In the genomic region with DNA sequence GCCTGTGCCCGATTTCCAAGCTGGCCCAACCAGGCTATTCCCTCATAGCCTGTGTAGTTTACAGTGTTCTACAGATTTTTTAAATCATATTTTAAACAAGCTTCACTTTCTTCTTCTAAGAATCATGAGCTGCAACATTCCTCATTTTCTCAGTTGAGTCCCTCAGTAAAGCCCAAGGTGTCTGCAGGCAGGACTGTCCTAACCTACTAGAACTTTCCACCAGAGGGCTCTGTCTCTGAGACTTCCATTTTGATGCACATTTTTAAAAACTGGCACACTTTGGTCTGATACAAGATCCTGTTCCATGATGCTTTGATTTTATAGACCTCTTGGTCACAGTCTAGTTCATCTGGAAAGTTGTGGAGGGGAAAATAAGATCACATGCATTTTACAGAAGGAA, we compare ENCODE assay signal across 8 cellular contexts. TPM values are rescaled to one million over a fixed set of nuclear protein-coding genes. Genes with fewer than 3 reads are reported as not detected.
DNase-seq lines count a peak whose midpoint lies in the region; ATAC-seq and TF ChIP-seq lines count a peak whose summit lies in the region.

No MANE protein-coding gene starts in this region.

- H3K36me3 ChIP-seq in colonic mucosa (no peaks in the 10 kb centered on the region), MG63 (no peaks in the 10 kb centered on the region)

- H3K27me3 ChIP-seq in colonic mucosa (no peaks in the 10 kb centered on the region), MG63 (no peaks in the 10 kb centered on the region)

- peak; percentile 42 for ATAC-seq in activated CD8-positive, alpha-beta memory T cell treated with anti-CD3 and anti-CD28 coated beads, Interleukin-2, amount 10 ng/mL, durations not matched to agents 7 days and 5 days
- no peak for ATAC-seq in GM21825 (IDR thresholded peaks at IDR 0.05; ENCODE audit: unreplicated experiment)
- ATAC-seq in HG03354 (IDR thresholded peaks at IDR 0.05; ENCODE audit: poor library complexity, severe bottlenecking, unreplicated experiment) = no peak

- no peak overlapping the region for H3K9ac ChIP-seq in colonic mucosa (ENCODE audit: low read depth in 2 of 2, low read length in 2 of 2)

- no peaks in the 10 kb centered on the region for H3K4me1 ChIP-seq in colonic mucosa

- TF ChIP-seq CTCF in colonic mucosa (IDR thresholded peaks at IDR 0.05) = peak; percentile 24
- peak; percentile 49 for TF ChIP-seq CTCF in retinal pigment epithelial cell (conservative IDR thresholded peaks at IDR 0.05; ENCODE audit: low read depth, low read length)

- H3K36me3 Mint-ChIP-seq in activated CD8-positive, alpha-beta memory T cell treated with anti-CD3 and anti-CD28 coated beads, Interleukin-2, amount 10 ng/mL, durations not matched to agents 7 days and 5 days = peaks cover 27% of the 10 kb centered on the region

- H3K9me3 ChIP-seq in colonic mucosa = no peaks in the 10 kb centered on the region
- no peaks in the 10 kb centered on the region for H3K9me3 ChIP-seq in MG63

- no peak overlapping the region for H3K4me3 Mint-ChIP-seq in activated CD8-positive, alpha-beta memory T cell treated with anti-CD3 and anti-CD28 coated beads, Interleukin-2, amount 10 ng/mL, durations not matched to agents 7 days and 5 days

- H3K9me3 Mint-ChIP-seq in activated CD8-positive, alpha-beta memory T cell treated with anti-CD3 and anti-CD28 coated beads, Interleukin-2, amount 10 ng/mL, durations not matched to agents 7 days and 5 days (ENCODE audit: low read depth) = no peaks in the 10 kb centered on the region

- CTCF ChIA-PET in activated CD8-positive, alpha-beta memory T cell treated with anti-CD3 and anti-CD28 coated beads, Interleukin-2, amount 10 ng/mL, durations not matched to agents 7 days and 5 days (lab: Charles Lee) = interaction anchor here (0.7 to 24.3 kb wide), 20 partner anchors 10 to 167 kb away, joined by 3 to 337 read pairs (median 4); a partner anchor contains a TSS

- no peak for DNase-seq in activated CD8-positive, alpha-beta memory T cell treated with anti-CD3 and anti-CD28 coated beads, Interleukin-2, amount 10 ng/mL, durations not matched to agents 7 days and 5 days
- DNase-seq in activated CD8-positive, alpha-beta memory T cell treated with anti-CD3 and anti-CD28 coated beads, Interleukin-2, amount 50 U/mL, for 48 hours = no peak
- DNase-seq in NCI-H526 treated with DMSO at 0.1 percent for 48 hours (lab: John Stamatoyannopoulos, UW) = peak; percentile 23
- DNase-seq in colonic mucosa = no peak
- no peak for DNase-seq in retinal pigment epithelial cell (ENCODE audit: low read depth)
- DNase-seq in MG63 = no peak

- no peak overlapping the region for H3K27ac ChIP-seq in colonic mucosa

- peak overlapping the region; percentile 62 for H3K27ac Mint-ChIP-seq in activated CD8-positive, alpha-beta memory T cell treated with anti-CD3 and anti-CD28 coated beads, Interleukin-2, amount 10 ng/mL, durations not matched to agents 7 days and 5 days

- intact Hi-C loops in colonic mucosa (cut with DNase I) = loop anchor here (10.0 kb wide), 1 partner anchor 60 kb away; no protein-coding TSS in a partner anchor

- H3K4me1 Mint-ChIP-seq in activated CD8-positive, alpha-beta memory T cell treated with anti-CD3 and anti-CD28 coated beads, Interleukin-2, amount 10 ng/mL, durations not matched to agents 7 days and 5 days = peaks cover 38% of the 10 kb centered on the region

- H3K27me3 Mint-ChIP-seq in activated CD8-positive, alpha-beta memory T cell treated with anti-CD3 and anti-CD28 coated beads, Interleukin-2, amount 10 ng/mL, durations not matched to agents 7 days and 5 days = no peaks in the 10 kb centered on the region

- H3K4me3 ChIP-seq in colonic mucosa (no peak overlapping the region), retinal pigment epithelial cell (ENCODE audit: low read length) (no peak overlapping the region), MG63 (no peak overlapping the region)

RNA-seq across cellular contexts. Expression of a gene that starts 21.6 kb away (rescaled TPM):
- total RNA-seq in activated CD8-positive, alpha-beta memory T cell treated with anti-CD3 and anti-CD28 coated beads, Interleukin-2, amount 10 ng/mL, durations not matched to agents 7 days and 5 days = 10 to 100 TPM; 28.8 to 31.0 TPM
- total RNA-seq in colonic mucosa = 1 to 10 TPM; 1.1 to 1.4 TPM
- total RNA-seq in MG63 (2014; rRNA removed; shearing (Covaris generic); ENCODE audit: low replicate concordance) = not detected in 2 replicates

RNA-seq across cellular contexts. Expression of a gene that starts 34.6 kb away (rescaled TPM):
- total RNA-seq in activated CD8-positive, alpha-beta memory T cell treated with anti-CD3 and anti-CD28 coated beads, Interleukin-2, amount 10 ng/mL, durations not matched to agents 7 days and 5 days = 10 to 100 TPM; 29.9 to 34.6 TPM
- 1 to 10 TPM; 1.3 to 3.0 TPM for total RNA-seq in colonic mucosa
- total RNA-seq in MG63 (2014; rRNA removed; shearing (Covaris generic); ENCODE audit: low replicate concordance) = not detected in 2 replicates

Comparison
In these comparisons a context has a peak if more than half of its experiments do, and no peak if none do; other contexts are left out.
1. RNA of a gene that starts 21.6 kb away (total RNA-seq): 28.8 to 31.0 TPM in activated CD8-positive, alpha-beta memory T cell treated with anti-CD3 and anti-CD28 coated beads, Interleukin-2, amount 10 ng/mL, durations not matched to agents 7 days and 5 days; 1.1 to 1.4 TPM in colonic mucosa and not detected in MG63; every median in the first group is over 10 times any median in the second.
2. RNA of a gene that starts 34.6 kb away (total RNA-seq): 29.9 to 34.6 TPM in activated CD8-positive, alpha-beta memory T cell treated with anti-CD3 and anti-CD28 coated beads, Interleukin-2, amount 10 ng/mL, durations not matched to agents 7 days and 5 days; 1.3 to 3.0 TPM in colonic mucosa and not detected in MG63; every median in the first group is over 4 times any median in the second.